In the genomic region with DNA sequence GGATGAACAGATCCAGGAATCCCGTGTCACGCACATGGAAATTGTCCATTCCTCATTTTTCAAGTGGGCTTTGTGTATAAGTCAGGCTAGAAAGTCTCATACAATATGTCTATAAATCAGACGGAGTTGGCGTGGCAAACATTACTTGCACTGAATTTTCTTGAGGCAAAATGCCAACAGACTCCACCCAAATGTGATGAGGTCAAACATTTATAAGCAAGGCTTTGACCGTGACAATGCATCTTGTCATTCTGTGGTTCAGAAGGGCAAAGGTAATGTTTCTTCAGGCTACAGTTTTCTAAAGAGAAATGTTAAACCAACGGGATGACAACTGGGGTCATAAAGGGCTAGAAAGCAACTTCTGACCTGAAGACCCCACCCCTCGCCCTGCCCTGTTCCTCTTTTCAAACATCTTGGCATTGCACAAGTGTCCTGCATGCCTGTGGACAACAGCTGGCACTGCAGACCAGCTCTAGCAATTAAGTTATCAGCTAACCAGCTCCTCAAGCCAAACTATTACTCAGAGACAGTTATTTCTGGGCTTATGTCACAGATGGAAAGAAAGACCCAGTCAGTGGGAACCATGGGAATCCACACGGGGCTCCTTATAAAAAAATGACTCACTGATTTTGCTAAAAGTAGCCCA, we compare ENCODE assay signal across 7 cellular contexts. TPM values are rescaled to one million over a fixed set of nuclear protein-coding genes. Genes with fewer than 3 reads are reported as not detected.
DNase-seq lines count a peak whose midpoint lies in the region; ATAC-seq and TF ChIP-seq lines count a peak whose summit lies in the region.

No MANE protein-coding gene starts in this region.

- H3K79me2 ChIP-seq in OCI-LY7 (ENCODE audit: insufficient read depth, low read depth, low read length), result no peaks in the 10 kb centered on the region

- no peaks in the 10 kb centered on the region for H4K20me1 ChIP-seq in OCI-LY7 (ENCODE audit: insufficient read depth, low read length)

- TF ChIP-seq CTCF in astrocyte of the spinal cord (IDR thresholded peaks at IDR 0.05; ENCODE audit: low read depth, low read length) (peak; percentile 42), OCI-LY7 (conservative IDR thresholded peaks at IDR 0.05; ENCODE audit: low read length) (no peak)

- BruUV-seq in OCI-LY7 (replicated peaks; lab: Mats Ljungman, UMichigan), result no TSS peak

- DNase-seq in astrocyte of the spinal cord (ENCODE audit: low read depth, low spot score) (peak; percentile 95), kidney tubule cell (ENCODE audit: low spot score) (peak; percentile 90), aorta (peak in 1 of 2 donors; percentile 82), OCI-LY7 (ENCODE audit: low spot score) (no peak)
- DNase-seq in activated CD8-positive, alpha-beta memory T cell treated with anti-CD3 and anti-CD28 coated beads for 24 hours, result no peak

- in situ Hi-C loops in astrocyte of the spinal cord (cut with HindIII; ENCODE audit: low sequenced_read_pairs), result no loop called here

- no peak overlapping the region for H3K4me2 ChIP-seq in OCI-LY7 (ENCODE audit: low read length)

- peak overlapping the region in 1 of 2 donors; percentile 70 for H3K27ac ChIP-seq in aorta (ENCODE audit: low read depth in 1 of 2, low read length in 2 of 2)
- no peak overlapping the region for H3K27ac ChIP-seq in OCI-LY7 (ENCODE audit: low read depth, low read length, poor library complexity, severe bottlenecking)

- H3K4me3 ChIP-seq in astrocyte of the spinal cord (ENCODE audit: low read depth, low read length), result no peak overlapping the region
- H3K4me3 ChIP-seq in aorta (ENCODE audit: low read length in 2 of 2), result no peak overlapping the region
- H3K4me3 ChIP-seq in OCI-LY7 (ENCODE audit: low read depth, low read length, poor library complexity, severe bottlenecking), result no peak overlapping the region

- POLR2A ChIA-PET in OCI-LY7 (lab: Charles Lee), result no interaction called here

- TF ChIP-seq EP300 in Ishikawa (IDR thresholded peaks at IDR 0.05; ENCODE audit: borderline replicate concordance), result no peak

- peak; percentile 17; the same call in 1 of the 2 replicates for TF ChIP-seq RAD21 in Ishikawa (IDR thresholded peaks at IDR 0.05; ENCODE audit: low read depth)

- 27 to 30% methylated on average over 8 of the region's 8 CpGs for WGBS in aorta, 2 donors

- no peaks in the 10 kb centered on the region for H3K9me2 ChIP-seq in OCI-LY7 (ENCODE audit: insufficient read depth, low read length)

- CTCF ChIA-PET in OCI-LY7 (lab: Charles Lee; ENCODE audit: unreplicated experiment), result no interaction called here

- no peaks in the 10 kb centered on the region for H3K27me3 ChIP-seq in aorta (ENCODE audit: control insufficient read depth in 1 of 2, insufficient read depth in 2 of 2, low read length in 1 of 2)

- H3K4me1 ChIP-seq in aorta (ENCODE audit: control insufficient read depth in 1 of 2, insufficient read depth in 2 of 2, low read length in 2 of 2), result peaks cover 4 to 5% of the 10 kb centered on the region in 2 donors
- peaks cover 57% of the 10 kb centered on the region for H3K4me1 ChIP-seq in OCI-LY7 (ENCODE audit: insufficient read depth, low read length, poor library complexity, severe bottlenecking)

- no peaks in the 10 kb centered on the region for H3K36me3 ChIP-seq in aorta (ENCODE audit: control insufficient read depth in 1 of 2, insufficient read depth in 2 of 2, low read length in 1 of 2)
- peaks cover under 1% of the 10 kb centered on the region; the same call in 1 of the 2 replicates for H3K36me3 ChIP-seq in OCI-LY7 (ENCODE audit: insufficient read depth, low read length)

- H2AFZ ChIP-seq in OCI-LY7 (ENCODE audit: low read length), result no peak overlapping the region

- ATAC-seq in aorta (ENCODE audit: low FRiP score) (peak; percentile 86), GM19395 (IDR thresholded peaks at IDR 0.05; ENCODE audit: unreplicated experiment) (no peak)

- intact Hi-C loops in aorta (cut with DNase I) (loop anchor here (5.0 kb wide), 1 partner anchor 37 kb away; no protein-coding TSS in a partner anchor), OCI-LY7 (cut with micrococcal nuclease; ENCODE audit: unreplicated experiment) (no loop called here)

- no peaks in the 10 kb centered on the region for H3K9me3 ChIP-seq in aorta (ENCODE audit: control insufficient read depth, low read length)
- no peaks in the 10 kb centered on the region for H3K9me3 ChIP-seq in OCI-LY7 (ENCODE audit: low read length)

TF ChIP-seq in Ishikawa, 13 proteins besides CTCF, POLR2A, EP300 and RAD21:
- no peak for TF ChIP-seq CREB1 (IDR thresholded peaks at IDR 0.05; ENCODE audit: low read depth)
- no peak for TF ChIP-seq YY1 (IDR thresholded peaks at IDR 0.05; ENCODE audit: low read depth)
- no peak; the same call in 1 of the 2 replicates for TF ChIP-seq TEAD4 (IDR thresholded peaks at IDR 0.05)
- TF ChIP-seq TCF12 (IDR thresholded peaks at IDR 0.05; ENCODE audit: low read depth), result peak; percentile 38; the same call in 1 of the 2 replicates
- TF ChIP-seq, protein P1, sequence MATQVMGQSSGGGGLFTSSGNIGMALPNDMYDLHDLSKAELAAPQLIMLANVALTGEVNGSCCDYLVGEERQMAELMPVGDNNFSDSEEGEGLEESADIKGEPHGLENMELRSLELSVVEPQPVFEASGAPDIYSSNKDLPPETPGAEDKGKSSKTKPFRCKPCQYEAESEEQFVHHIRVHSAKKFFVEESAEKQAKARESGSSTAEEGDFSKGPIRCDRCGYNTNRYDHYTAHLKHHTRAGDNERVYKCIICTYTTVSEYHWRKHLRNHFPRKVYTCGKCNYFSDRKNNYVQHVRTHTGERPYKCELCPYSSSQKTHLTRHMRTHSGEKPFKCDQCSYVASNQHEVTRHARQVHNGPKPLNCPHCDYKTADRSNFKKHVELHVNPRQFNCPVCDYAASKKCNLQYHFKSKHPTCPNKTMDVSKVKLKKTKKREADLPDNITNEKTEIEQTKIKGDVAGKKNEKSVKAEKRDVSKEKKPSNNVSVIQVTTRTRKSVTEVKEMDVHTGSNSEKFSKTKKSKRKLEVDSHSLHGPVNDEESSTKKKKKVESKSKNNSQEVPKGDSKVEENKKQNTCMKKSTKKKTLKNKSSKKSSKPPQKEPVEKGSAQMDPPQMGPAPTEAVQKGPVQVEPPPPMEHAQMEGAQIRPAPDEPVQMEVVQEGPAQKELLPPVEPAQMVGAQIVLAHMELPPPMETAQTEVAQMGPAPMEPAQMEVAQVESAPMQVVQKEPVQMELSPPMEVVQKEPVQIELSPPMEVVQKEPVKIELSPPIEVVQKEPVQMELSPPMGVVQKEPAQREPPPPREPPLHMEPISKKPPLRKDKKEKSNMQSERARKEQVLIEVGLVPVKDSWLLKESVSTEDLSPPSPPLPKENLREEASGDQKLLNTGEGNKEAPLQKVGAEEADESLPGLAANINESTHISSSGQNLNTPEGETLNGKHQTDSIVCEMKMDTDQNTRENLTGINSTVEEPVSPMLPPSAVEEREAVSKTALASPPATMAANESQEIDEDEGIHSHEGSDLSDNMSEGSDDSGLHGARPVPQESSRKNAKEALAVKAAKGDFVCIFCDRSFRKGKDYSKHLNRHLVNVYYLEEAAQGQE (IDR thresholded peaks at IDR 0.05; ENCODE audit: low read depth), result no peak
- TF ChIP-seq, protein P2, sequence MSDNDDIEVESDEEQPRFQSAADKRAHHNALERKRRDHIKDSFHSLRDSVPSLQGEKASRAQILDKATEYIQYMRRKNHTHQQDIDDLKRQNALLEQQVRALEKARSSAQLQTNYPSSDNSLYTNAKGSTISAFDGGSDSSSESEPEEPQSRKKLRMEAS (IDR thresholded peaks at IDR 0.05), result no peak
- TF ChIP-seq CEBPB (IDR thresholded peaks at IDR 0.05), result peak; percentile 68
- no peak for TF ChIP-seq TAF1 (IDR thresholded peaks at IDR 0.05; ENCODE audit: low read depth)
- no peak for TF ChIP-seq ZBTB7A (IDR thresholded peaks at IDR 0.05; ENCODE audit: low read depth)
- TF ChIP-seq, protein P3, sequence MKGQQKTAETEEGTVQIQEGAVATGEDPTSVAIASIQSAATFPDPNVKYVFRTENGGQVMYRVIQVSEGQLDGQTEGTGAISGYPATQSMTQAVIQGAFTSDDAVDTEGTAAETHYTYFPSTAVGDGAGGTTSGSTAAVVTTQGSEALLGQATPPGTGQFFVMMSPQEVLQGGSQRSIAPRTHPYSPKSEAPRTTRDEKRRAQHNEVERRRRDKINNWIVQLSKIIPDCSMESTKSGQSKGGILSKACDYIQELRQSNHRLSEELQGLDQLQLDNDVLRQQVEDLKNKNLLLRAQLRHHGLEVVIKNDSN (IDR thresholded peaks at IDR 0.05), result no peak
- no peak for TF ChIP-seq EGR1 (IDR thresholded peaks at IDR 0.05)
- peak; percentile 9; the same call in 1 of the 2 replicates for TF ChIP-seq NFIC (IDR thresholded peaks at IDR 0.05)
- no peak for TF ChIP-seq FOXM1 (IDR thresholded peaks at IDR 0.05; ENCODE audit: borderline replicate concordance, low read depth)

RNA-seq across cellular contexts. Expression of a gene that starts 36.5 kb away (rescaled TPM):
- total RNA-seq in aorta, result 1 to 10 TPM; 1.9 to 5.5 TPM
- polyA plus RNA-seq in aorta, result 10 to 100 TPM in 1 of 2 donors, under 1 TPM in 1; 0.63 to 10.5 TPM
- total RNA-seq in OCI-LY7 (2014; rRNA removed; shearing (Covaris generic)), result 0.03 TPM in 2 replicates
- 0.04 and 0.17 TPM in 2 replicates for total RNA-seq in OCI-LY7 (2022)

RNA-seq across cellular contexts. Expression of a gene that starts 42.0 kb away (rescaled TPM):
- total RNA-seq in aorta (10 to 100 TPM; 47.3 to 56.6 TPM), OCI-LY7 (2022) (19.4 and 20.7 TPM in 2 replicates)
- polyA plus RNA-seq in aorta, result 10 to 100 TPM; 11.4 to 12.6 TPM
- total RNA-seq in OCI-LY7 (2014; rRNA removed; shearing (Covaris generic)), result 13.5 and 14.2 TPM in 2 replicates

Comparison
In these comparisons a context has a peak if more than half of its experiments do, and no peak if none do; other contexts are left out.
1. DNase-seq: peak in astrocyte of the spinal cord (single experiment) and kidney tubule cell (single experiment); none in activated CD8-positive, alpha-beta memory T cell treated with anti-CD3 and anti-CD28 coated beads for 24 hours (single experiment) and OCI-LY7 (single experiment).